18 cellular contexts compared by ENCODE assay signal in the genomic region with DNA sequence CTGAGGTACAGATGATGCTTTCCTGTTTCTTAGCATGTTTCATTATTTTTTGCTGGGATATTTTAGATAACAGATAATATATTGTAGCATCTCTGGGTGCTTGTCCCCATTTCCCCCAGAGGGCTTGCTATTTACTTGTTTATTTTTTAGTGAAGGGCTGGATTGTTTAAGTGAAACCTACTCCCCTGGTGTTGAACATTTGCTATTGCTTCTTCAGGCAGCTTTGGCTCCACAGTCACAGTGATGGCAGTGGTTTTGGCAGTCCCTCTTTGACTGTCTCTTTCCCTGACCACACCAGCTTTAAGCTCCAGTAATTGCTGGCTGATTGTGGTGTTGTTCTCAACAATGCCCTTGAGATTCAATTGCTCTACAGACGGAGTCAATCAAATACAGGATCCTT.
DNase-seq lines count a peak whose midpoint lies in the region; ATAC-seq and TF ChIP-seq lines count a peak whose summit lies in the region.
"Had no signal": no experiment of that assay in that cellular context is flagged by ENCODE, and none has a peak within 500 bp of the region (broad histone marks: within the 10 kb centered on the region; RNA-seq: fewer than 3 reads in every experiment).

No MANE protein-coding gene starts in this region.

- peak; percentile 33 for TF ChIP-seq CTCF in Loucy (conservative IDR thresholded peaks at IDR 0.05; ENCODE audit: low read length)
- TF ChIP-seq CTCF in choroid plexus epithelial cell (conservative IDR thresholded peaks at IDR 0.05; ENCODE audit: low read depth, low read length), result peak; percentile 35

- H3K36me3 Mint-ChIP-seq in activated T-cell treated with anti-CD3 and anti-CD28 coated beads, Interleukin-2, amount 50 U/mL, for 24 hours (ENCODE audit: low read depth), result no peaks in the 10 kb centered on the region

- H3K9me3 ChIP-seq in Loucy (ENCODE audit: insufficient read depth, low read depth, low read length), result no peaks in the 10 kb centered on the region

- H3K4me1 ChIP-seq in Loucy (ENCODE audit: insufficient read depth, low read length, poor library complexity, severe bottlenecking), result no peaks in the 10 kb centered on the region
- H3K4me1 ChIP-seq: gastroesophageal sphincter had no signal

- peaks cover 4% of the 10 kb centered on the region for H3K9me3 Mint-ChIP-seq in activated T-cell treated with anti-CD3 and anti-CD28 coated beads, Interleukin-2, amount 50 U/mL, for 24 hours

- H4K20me1 ChIP-seq in Loucy (ENCODE audit: insufficient read depth, low read length, poor library complexity, severe bottlenecking), result no peaks in the 10 kb centered on the region

- no peaks in the 10 kb centered on the region for H3K27me3 Mint-ChIP-seq in activated T-cell treated with anti-CD3 and anti-CD28 coated beads, Interleukin-2, amount 50 U/mL, for 24 hours

- no peak for ATAC-seq in sciatic nerve
- no peak for ATAC-seq in HG03039 (IDR thresholded peaks at IDR 0.05; ENCODE audit: unreplicated experiment)
- ATAC-seq in HG03159 (IDR thresholded peaks at IDR 0.05; ENCODE audit: unreplicated experiment), result no peak
- ATAC-seq: gastroesophageal sphincter, right cardiac atrium had no signal

- H2AFZ ChIP-seq in Loucy (ENCODE audit: low read length), result no peak overlapping the region

- H3K9ac ChIP-seq in Loucy (ENCODE audit: low read depth, low read length, poor library complexity, severe bottlenecking), result no peak overlapping the region

- H3K27me3 ChIP-seq in Loucy (ENCODE audit: insufficient read depth, low read length, poor library complexity, severe bottlenecking), result no peaks in the 10 kb centered on the region

- no peak overlapping the region for H3K4me3 Mint-ChIP-seq in activated T-cell treated with anti-CD3 and anti-CD28 coated beads, Interleukin-2, amount 50 U/mL, for 24 hours

- H3K79me2 ChIP-seq in Loucy (ENCODE audit: insufficient read depth, low read length), result no peaks in the 10 kb centered on the region

- intact Hi-C loops in sciatic nerve (cut with DNase I), result no loop called here

- H3K9me2 ChIP-seq in Loucy (replicated peaks; ENCODE audit: low read depth, low read length), result no peaks in the 10 kb centered on the region

- no peaks in the 10 kb centered on the region for H3K36me3 ChIP-seq in Loucy (ENCODE audit: insufficient read depth, low read length)
- H3K36me3 ChIP-seq: gastroesophageal sphincter had no signal

- H3K4me2 ChIP-seq in Loucy (ENCODE audit: low read depth, low read length, poor library complexity, severe bottlenecking), result no peak overlapping the region

- no peak overlapping the region for H3K4me3 ChIP-seq in Loucy (ENCODE audit: low read length, poor library complexity, severe bottlenecking)
- H3K4me3 ChIP-seq in choroid plexus epithelial cell (ENCODE audit: low read depth, low read length), result no peak overlapping the region
- H3K4me3 ChIP-seq: gastroesophageal sphincter had no signal

- H3K4me1 Mint-ChIP-seq in activated T-cell treated with anti-CD3 and anti-CD28 coated beads, Interleukin-2, amount 50 U/mL, for 24 hours (ENCODE audit: low read depth), result peaks cover 30% of the 10 kb centered on the region

- no peaks in the 10 kb centered on the region for H3F3A ChIP-seq in Loucy (ENCODE audit: low read depth)

- peak; percentile 13 for DNase-seq in activated T-cell treated with anti-CD3 and anti-CD28 coated beads, Interleukin-2, amount 50 U/mL, for 24 hours
- DNase-seq in activated T-cell treated with anti-CD3 and anti-CD28 coated beads, Interleukin-2, amount 50 U/mL, for 1 hour, result no peak
- DNase-seq in choroid plexus epithelial cell (ENCODE audit: low read depth), result no peak
- peak; percentile 2 for DNase-seq in sciatic nerve (ENCODE audit: low spot score)
- DNase-seq in iPS-NIHi11 (ENCODE audit: low spot score), result no peak
- DNase-seq: AML-193; anterior cingulate cortex; DND-41; HCEC 1CT; NCI-H510A treated with DMSO at 0.1 percent for 48 hours; right cardiac atrium; SIG-M5; stimulated activated CD4-positive, alpha-beta T cell treated with anti-CD3 and anti-CD28 coated beads, Interleukin-4, amount 100 ng/mL, for 24 hours; stimulated activated naive CD4-positive, alpha-beta T cell had no signal

- H3K27ac Mint-ChIP-seq in activated T-cell treated with anti-CD3 and anti-CD28 coated beads, Interleukin-2, amount 50 U/mL, for 24 hours, result no peak overlapping the region

Comparison
In these comparisons a context has a peak if more than half of its experiments do, and no peak if none do; other contexts are left out.
1. DNase-seq: peak in activated T-cell treated with anti-CD3 and anti-CD28 coated beads, Interleukin-2, amount 50 U/mL, for 24 hours (single experiment) and sciatic nerve (single experiment); none in activated T-cell treated with anti-CD3 and anti-CD28 coated beads, Interleukin-2, amount 50 U/mL, for 1 hour (single experiment), choroid plexus epithelial cell (single experiment) and iPS-NIHi11 (single experiment).